In the genomic region with DNA sequence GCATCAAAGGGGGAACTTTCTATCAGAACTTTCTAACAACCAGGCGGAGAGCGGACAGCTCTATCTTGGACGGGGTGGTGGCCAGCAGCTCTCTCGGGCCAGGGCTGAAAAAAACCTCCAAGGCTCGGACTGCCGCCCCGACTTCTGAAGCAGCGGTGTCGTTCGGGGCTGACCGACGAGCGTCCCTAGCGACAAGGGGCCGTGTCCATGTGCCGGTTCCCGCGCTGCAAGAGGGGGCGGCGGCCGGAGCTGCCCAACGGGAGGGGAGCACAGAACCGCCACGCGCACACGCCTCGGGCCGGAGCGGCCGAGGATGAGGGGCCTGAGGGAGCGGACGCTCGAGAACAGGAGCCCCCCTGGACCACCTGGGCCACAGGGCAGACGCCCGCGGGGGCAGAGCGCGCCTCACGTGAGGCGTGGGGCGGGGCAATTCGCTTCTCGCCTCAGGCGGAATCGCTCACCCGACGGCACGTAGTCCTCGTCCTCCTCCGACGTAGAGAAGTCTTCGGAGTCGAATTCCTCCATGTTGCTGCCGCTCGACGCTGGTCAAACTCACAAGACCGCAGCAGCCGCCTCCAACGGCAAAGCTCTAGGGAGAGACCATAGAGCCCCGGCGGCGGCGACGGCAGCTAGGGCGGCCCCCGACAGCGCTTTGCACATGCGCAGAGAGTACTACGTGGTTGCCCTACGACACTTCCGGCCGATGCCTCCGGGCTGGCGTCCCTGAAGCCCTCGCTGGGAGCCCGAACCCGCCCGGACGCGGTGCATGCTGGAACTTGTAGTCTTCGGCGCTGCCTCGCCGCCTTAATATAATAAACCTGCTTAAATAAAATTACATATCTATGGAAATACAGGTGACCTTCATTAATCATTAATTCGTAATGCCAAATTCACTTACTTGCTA, we compare ENCODE assay signal across 8 cellular contexts. TPM values are rescaled to one million over a fixed set of nuclear protein-coding genes. Genes with fewer than 3 reads are reported as not detected.
DNase-seq lines count a peak whose midpoint lies in the region; ATAC-seq, FAIRE-seq and TF ChIP-seq lines count a peak whose summit lies in the region.

A gene (minus strand): TSS at position 676 of the 904 bp plus-strand sequence. CDS start 151 bp downstream, at position 525.

- CTCF ChIA-PET in HepG2 (lab: Yijun Ruan, JAX; ENCODE audit: low intra/inter-chr PET ratio, low total read pairs) = interaction anchor here (1.4 kb wide), 1 partner anchor 31 kb away, joined by 14 read pairs; a partner anchor contains a TSS

- peak; percentile 51 to 95 (median 92) for DNase-seq in C1 segment of cervical spinal cord (lab: John Stamatoyannopoulos, UW)
- peak; percentile 73 for DNase-seq in NCI-H748 treated with DMSO at 0.1 percent for 48 hours (lab: John Stamatoyannopoulos, UW)
- peak; percentile 93 to 94 for DNase-seq in activated CD4-positive, alpha-beta T cell treated with anti-CD3 and anti-CD28 coated beads, Interleukin-2, amount 50 U/mL, for 4 hours
- peak; percentile 97 for DNase-seq in dermis blood vessel endothelial cell
- DNase-seq in HepG2 (ENCODE audit: low spot score) = peak; percentile 94
- peak; percentile 94 for DNase-seq in stimulated activated CD4-positive, alpha-beta T cell treated with anti-CD3 and anti-CD28 coated beads, Interleukin-4, amount 100 ng/mL, for 1 hour

- peak within 1 kb of the TSS; percentile 89 for H2AFZ ChIP-seq in HepG2 (ENCODE audit: low read length)

- TF ChIP-seq CTCF in HepG2 (CRISPR knock-in tag; IDR thresholded peaks at IDR 0.05) = peak; percentile 49

- H3K4me1 ChIP-seq in HepG2 (ENCODE audit: insufficient read depth, low read length) = peaks cover 58% of the 10 kb centered on the region

- peaks cover 42% of the 10 kb centered on the region for H3K79me2 ChIP-seq in HepG2 (ENCODE audit: insufficient read depth, low read length)

- peak within 1 kb of the TSS; percentile 93 for H3K4me2 ChIP-seq in HepG2 (ENCODE audit: low read depth, low read length)

- peak within 1 kb of the TSS; percentile 90 for H3K9ac ChIP-seq in HepG2 (ENCODE audit: insufficient read depth, low read depth, low read length)

- POLR2A ChIA-PET in HepG2 (lab: Yijun Ruan, JAX) = interaction anchor here (0.9 to 3.1 kb wide), 21 partner anchors 9 to 448 kb away, joined by 3 to 18 read pairs (median 6); a partner anchor contains a TSS

- no peaks in the 10 kb centered on the region for H3K9me3 ChIP-seq in HepG2 (ENCODE audit: low read length)

- FAIRE-seq in HepG2 (lab: Jason Lieb, UNC) = peak; percentile 23

- TF ChIP-seq RAD21 in HepG2 (CRISPR knock-in tag; IDR thresholded peaks at IDR 0.05) = peak; percentile 23; the same call in 1 of the 2 replicates

- TSS peak; percentile 61 for BruUV-seq in HepG2 (replicated peaks; lab: Mats Ljungman, UMichigan)

- peak within 1 kb of the TSS; percentile 94 for H3K27ac ChIP-seq in HepG2 (ENCODE audit: extremely low read length, insufficient read depth, low read length)

- TF ChIP-seq POLR2A in HepG2 (IDR thresholded peaks at IDR 0.05; ENCODE audit: insufficient read depth in 1 of 2, low read depth in 2 of 2, low read length in 2 of 2) = peak; percentile 81 to 88

- TF ChIP-seq EP300 in HepG2 (IDR thresholded peaks at IDR 0.05; ENCODE audit: low read depth in 2 of 2, low read length in 2 of 2) (peak in 1 of 2 experiments; percentile 11; a peak in 1 of 4 replicates), HepG2 (CRISPR knock-in tag; IDR thresholded peaks at IDR 0.05; ENCODE audit: borderline replicate concordance) (0 out of 2 replicates have a peak, but pooled peaks have one; percentile 8)

- peak within 1 kb of the TSS; percentile 76 to 95 (median 78) for H3K4me3 ChIP-seq in HepG2 (replicated peaks in 1 of 3; ENCODE audit: insufficient read depth in 1 of 3, low read depth in 2 of 3, low read length in 3 of 3)

- H3K36me3 ChIP-seq in HepG2 (replicated peaks in 1 of 2; ENCODE audit: control insufficient read depth in 1 of 2, insufficient read depth in 2 of 2, low read length in 2 of 2) = 0 out of 5 replicates have a peak, but pooled peaks cover 0 to 1% of the 10 kb centered on the region in 2 experiments

- 6% methylated on average over 17 of the region's 85 CpGs for WGBS in HepG2 (ENCODE audit: low lambda C conversion rate)

- ATAC-seq in GM19351 (IDR thresholded peaks at IDR 0.05; ENCODE audit: unreplicated experiment) (peak; percentile 92), HG03521 (IDR thresholded peaks at IDR 0.05; ENCODE audit: unreplicated experiment) (peak; percentile 93), HepG2 (peak; percentile 93)

- H3K27me3 ChIP-seq in HepG2 (ENCODE audit: control insufficient read depth in 1 of 2, insufficient read depth in 2 of 2, low read length in 2 of 2) = no peaks in the 10 kb centered on the region; a peak in 1 of 5 replicates

- intact Hi-C loops in HepG2 (cut with micrococcal nuclease; ENCODE audit: unreplicated experiment) = no loop called here

- in situ Hi-C loops in HepG2 (cut with HindIII; ENCODE audit: extremely low pct_ligation_motif_present, low pct_unique_long_range_greater_than_20kb) = no loop called here

- 0 out of 2 replicates have a peak, but pooled peaks cover 8% of the 10 kb centered on the region for H4K20me1 ChIP-seq in HepG2 (ENCODE audit: insufficient read depth, low read length)

TF ChIP-seq in HepG2, 621 proteins besides CTCF, POLR2A, EP300 and RAD21 (continues in another document):
- TF ChIP-seq ZNF775 (CRISPR knock-in tag; IDR thresholded peaks at IDR 0.05; ENCODE audit: borderline replicate concordance) (peak; percentile 86; the same call in 1 of the 2 replicates), ZNF264 (CRISPR knock-in tag; IDR thresholded peaks at IDR 0.05) (peak; percentile 58; the same call in 1 of the 2 replicates), ZFP1 (CRISPR knock-in tag; IDR thresholded peaks at IDR 0.05) (peak; percentile 21; the same call in 1 of the 2 replicates), RFX1 (IDR thresholded peaks at IDR 0.05) (peak; percentile 78)
- TF ChIP-seq, protein P1, sequence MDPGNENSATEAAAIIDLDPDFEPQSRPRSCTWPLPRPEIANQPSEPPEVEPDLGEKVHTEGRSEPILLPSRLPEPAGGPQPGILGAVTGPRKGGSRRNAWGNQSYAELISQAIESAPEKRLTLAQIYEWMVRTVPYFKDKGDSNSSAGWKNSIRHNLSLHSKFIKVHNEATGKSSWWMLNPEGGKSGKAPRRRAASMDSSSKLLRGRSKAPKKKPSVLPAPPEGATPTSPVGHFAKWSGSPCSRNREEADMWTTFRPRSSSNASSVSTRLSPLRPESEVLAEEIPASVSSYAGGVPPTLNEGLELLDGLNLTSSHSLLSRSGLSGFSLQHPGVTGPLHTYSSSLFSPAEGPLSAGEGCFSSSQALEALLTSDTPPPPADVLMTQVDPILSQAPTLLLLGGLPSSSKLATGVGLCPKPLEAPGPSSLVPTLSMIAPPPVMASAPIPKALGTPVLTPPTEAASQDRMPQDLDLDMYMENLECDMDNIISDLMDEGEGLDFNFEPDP (CRISPR knock-in tag; conservative IDR thresholded peaks at IDR 0.05) = no peak
- TF ChIP-seq, protein P2, sequence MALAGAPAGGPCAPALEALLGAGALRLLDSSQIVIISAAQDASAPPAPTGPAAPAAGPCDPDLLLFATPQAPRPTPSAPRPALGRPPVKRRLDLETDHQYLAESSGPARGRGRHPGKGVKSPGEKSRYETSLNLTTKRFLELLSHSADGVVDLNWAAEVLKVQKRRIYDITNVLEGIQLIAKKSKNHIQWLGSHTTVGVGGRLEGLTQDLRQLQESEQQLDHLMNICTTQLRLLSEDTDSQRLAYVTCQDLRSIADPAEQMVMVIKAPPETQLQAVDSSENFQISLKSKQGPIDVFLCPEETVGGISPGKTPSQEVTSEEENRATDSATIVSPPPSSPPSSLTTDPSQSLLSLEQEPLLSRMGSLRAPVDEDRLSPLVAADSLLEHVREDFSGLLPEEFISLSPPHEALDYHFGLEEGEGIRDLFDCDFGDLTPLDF (CRISPR knock-in tag; IDR thresholded peaks at IDR 0.05) = peak; percentile 86
- TF ChIP-seq, protein P3, sequence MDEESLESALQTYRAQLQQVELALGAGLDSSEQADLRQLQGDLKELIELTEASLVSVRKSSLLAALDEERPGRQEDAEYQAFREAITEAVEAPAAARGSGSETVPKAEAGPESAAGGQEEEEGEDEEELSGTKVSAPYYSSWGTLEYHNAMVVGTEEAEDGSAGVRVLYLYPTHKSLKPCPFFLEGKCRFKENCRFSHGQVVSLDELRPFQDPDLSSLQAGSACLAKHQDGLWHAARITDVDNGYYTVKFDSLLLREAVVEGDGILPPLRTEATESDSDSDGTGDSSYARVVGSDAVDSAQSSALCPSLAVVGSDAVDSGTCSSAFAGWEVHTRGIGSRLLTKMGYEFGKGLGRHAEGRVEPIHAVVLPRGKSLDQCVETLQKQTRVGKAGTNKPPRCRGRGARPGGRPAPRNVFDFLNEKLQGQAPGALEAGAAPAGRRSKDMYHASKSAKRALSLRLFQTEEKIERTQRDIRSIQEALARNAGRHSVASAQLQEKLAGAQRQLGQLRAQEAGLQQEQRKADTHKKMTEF (CRISPR knock-in tag; IDR thresholded peaks at IDR 0.05) = peak; percentile 96

RNA-seq across cellular contexts. Expression of the gene that starts here (rescaled TPM):
- total RNA-seq in dermis blood vessel endothelial cell (71.6 and 82.4 TPM in 2 replicates), HepG2 (2016; rRNA removed; fragmentation: Illumina TruSeq; extraction: Trizol) (153 and 198 TPM in 2 replicates)
- 62.1 and 75.2 TPM in 2 replicates for total RNA-seq in HepG2 (2016; cell fraction: cytosol; rRNA removed; fragmentation: Illumina TruSeq; extraction: Trizol; ENCODE audit: low read depth)
- total RNA-seq in HepG2 (2016; cell fraction: insoluble cytoplasmic fraction; rRNA removed; fragmentation: Illumina TruSeq; extraction: Trizol) = 158 and 200 TPM in 2 replicates
- 94.4 and 95.7 TPM in 2 replicates for total RNA-seq in HepG2 (2016; cell fraction: membrane; rRNA removed; fragmentation: Illumina TruSeq; extraction: Trizol)
- 114 and 122 TPM in 2 replicates for total RNA-seq in HepG2 (2016; cell fraction: nucleus; rRNA removed; fragmentation: Illumina TruSeq; extraction: Trizol)
- polyA plus RNA-seq in HepG2 (2011; rRNA removed) = 59.8 and 78.6 TPM in 2 replicates
- 47.6 and 66.3 TPM in 2 replicates for polyA plus RNA-seq in HepG2 (2011; cell fraction: cytosol; rRNA removed)
- 20.8 and 33.7 TPM in 2 replicates for polyA plus RNA-seq in HepG2 (2011; cell fraction: nucleus; rRNA removed)
- 118 and 187 TPM in 2 replicates for polyA plus RNA-seq in HepG2 (2012)
- polyA plus RNA-seq in HepG2 (2016; cell fraction: cytosol; fragmentation: Illumina TruSeq; extraction: Trizol; ENCODE audit: low read depth) = 54.9 and 57.9 TPM in 2 replicates
- polyA plus RNA-seq in HepG2 (2016; cell fraction: insoluble cytoplasmic fraction; fragmentation: Illumina TruSeq; extraction: Trizol; ENCODE audit: low read depth) = 250 and 275 TPM in 2 replicates
- 82.6 and 88.7 TPM in 2 replicates for polyA plus RNA-seq in HepG2 (2016; cell fraction: membrane; fragmentation: Illumina TruSeq; extraction: Trizol; ENCODE audit: low read depth)
- 118 and 119 TPM in 2 replicates for polyA plus RNA-seq in HepG2 (2016; cell fraction: nucleus; fragmentation: Illumina TruSeq; extraction: Trizol; ENCODE audit: insufficient read depth, low read depth)
- 11.4 and 17.2 TPM in 2 replicates for polyA minus RNA-seq in HepG2 (2011; rRNA and poly(A)+ RNA removed; ENCODE audit: low replicate concordance)
- 30.3 and 32.7 TPM in 2 replicates for polyA minus RNA-seq in HepG2 (2011; cell fraction: cytosol; rRNA and poly(A)+ RNA removed)
- 95.4 and 106 TPM in 2 replicates for polyA minus RNA-seq in HepG2 (2011; cell fraction: nucleus; rRNA and poly(A)+ RNA removed)

Comparison
In these comparisons a context has a peak if more than half of its experiments do, and no peak if none do; other contexts are left out.
1. Peak in every context shown above with its lines: DNase-seq, ATAC-seq, H3K4me3 ChIP-seq and H3K27ac ChIP-seq.